Comparison of ENCODE assay signal across 1 cellular context in genomic region chr1:205226868-205227583, GRCh38.
TF ChIP-seq lines count a peak whose summit lies in the region.

No MANE protein-coding gene starts in this region.

TF ChIP-seq in K562, 482 proteins besides CTCF, POLR2A, EP300 and RAD21 (continued from another document):
- TF ChIP-seq RNF2 (IDR thresholded peaks at IDR 0.05) (peak; percentile 6; the same call in 1 of the 2 replicates), NFE2L1 (tag; IDR thresholded peaks at IDR 0.05; ENCODE audit: borderline replicate concordance, low read depth) (no peak), PHF21A (IDR thresholded peaks at IDR 0.05; ENCODE audit: borderline replicate concordance, low read depth) (peak; percentile 26), NFIC (IDR thresholded peaks at IDR 0.05) (peak; percentile 92), ZNF277 (CRISPR knock-in tag; IDR thresholded peaks at IDR 0.05; ENCODE audit: borderline replicate concordance) (no peak), KDM1A (IDR thresholded peaks at IDR 0.05) (peak; percentile 91 to 92; a peak in 3 of 4 replicates), NFIX (CRISPR knock-in tag; IDR thresholded peaks at IDR 0.05; ENCODE audit: low read depth) (peak; percentile 55; the same call in 1 of the 2 replicates), HMBOX1 (IDR thresholded peaks at IDR 0.05) (0 out of 2 replicates have a peak, but pooled peaks have one; percentile 19), ZBTB40 (IDR thresholded peaks at IDR 0.05) (0 out of 2 replicates have a peak, but pooled peaks have one; percentile 19), ZBTB40 (CRISPR knock-in tag; IDR thresholded peaks at IDR 0.05) (no peak), LARP7 (IDR thresholded peaks at IDR 0.05) (no peak), SRF (CRISPR knock-in tag; IDR thresholded peaks at IDR 0.05) (no peak), ZNF764 (CRISPR knock-in tag; IDR thresholded peaks at IDR 0.05; ENCODE audit: low read depth) (no peak), GATA2 (CRISPR knock-in tag; IDR thresholded peaks at IDR 0.05) (no peak), CBFA2T3 (IDR thresholded peaks at IDR 0.05) (0 out of 2 replicates have a peak, but pooled peaks have one; percentile 18), ZBTB43 (CRISPR knock-in tag; IDR thresholded peaks at IDR 0.05) (no peak), MEIS2 (IDR thresholded peaks at IDR 0.05; ENCODE audit: partially characterized antibody) (no peak), HDAC3 (IDR thresholded peaks at IDR 0.05; ENCODE audit: borderline replicate concordance, partially characterized antibody) (no peak), PHF8 (IDR thresholded peaks at IDR 0.05; ENCODE audit: borderline replicate concordance, low read length) (no peak), ILF3 (IDR thresholded peaks at IDR 0.05; ENCODE audit: borderline replicate concordance) (no peak), RCOR1 (IDR thresholded peaks at IDR 0.05; ENCODE audit: borderline replicate concordance in 1 of 2, low read depth in 2 of 2, low read length in 2 of 2) (peak in 1 of 2 experiments; percentile 64; a peak in 2 of 4 replicates), RBM25 (IDR thresholded peaks at IDR 0.05; ENCODE audit: low read depth, low read length, severe bottlenecking) (no peak), TCFL5 (CRISPR knock-in tag; conservative IDR thresholded peaks at IDR 0.05) (no peak)
